ENCODE assay signal across 17 cellular contexts in genomic region chr16:30509081-30509480, GRCh38. TPM values are rescaled to one million over a fixed set of nuclear protein-coding genes. Genes with fewer than 3 reads are reported as not detected.
"Had no signal": no experiment of that assay in that cellular context is flagged by ENCODE, and none has a peak within 500 bp of the region (broad histone marks: within the 10 kb centered on the region; RNA-seq: fewer than 3 reads in every experiment).

No MANE protein-coding gene starts in this region.

- H3K9me3 ChIP-seq: ascending aorta, breast epithelium, gastrocnemius medialis, heart right ventricle, lower lobe of right lung, pancreas, sigmoid colon, tibial artery had no signal

- H3K9me3 Mint-ChIP-seq: activated T-helper 2 cell treated with anti-CD3 and anti-CD28 coated beads, Interferon-gamma antibody, Interleukin-2, Interleukin-4, amounts not matched to agents 10 μg/mL and 5 μg/mL and 100 μg/mL, durations not matched to agents 14 hours and 24 hours and 36 hours; endodermal cell; mesothelial cell of epicardium had no signal

- H3K36me3 Mint-ChIP-seq: mesothelial cell of epicardium had no signal

- ATAC-seq: gastrocnemius medialis, heart right ventricle, lower lobe of right lung, pancreas had no signal

- H3K27me3 ChIP-seq: ascending aorta, breast epithelium, dorsolateral prefrontal cortex, gastrocnemius medialis, heart right ventricle, pancreas, sigmoid colon, tibial artery had no signal

- H3K27ac Mint-ChIP-seq: activated T-helper 2 cell treated with anti-CD3 and anti-CD28 coated beads, Interferon-gamma antibody, Interleukin-2, Interleukin-4, amounts not matched to agents 10 μg/mL and 5 μg/mL and 100 μg/mL, durations not matched to agents 14 hours and 24 hours and 36 hours; endodermal cell; mesothelial cell of epicardium had no signal

- DNase-seq: activated CD8-positive, alpha-beta memory T cell treated with anti-CD3 and anti-CD28 coated beads, Interleukin-2, amount 50 U/mL, for 48 hours; dorsolateral prefrontal cortex; endodermal cell; erythroblast; gastrocnemius medialis; heart right ventricle; lower lobe of right lung; pancreas; SIG-M5; sigmoid colon; stimulated activated CD4-positive, alpha-beta T cell treated with anti-CD3 and anti-CD28 coated beads, Interleukin-1b, Interleukin-23, amount 100 ng/mL, for 48 hours; T-helper 9 cell; tibial artery had no signal

- H3K4me1 Mint-ChIP-seq: endodermal cell, mesothelial cell of epicardium had no signal

- H3K4me3 Mint-ChIP-seq: endodermal cell, mesothelial cell of epicardium had no signal

- H3K27ac ChIP-seq: ascending aorta, breast epithelium, dorsolateral prefrontal cortex, gastrocnemius medialis, heart right ventricle, lower lobe of right lung, pancreas, sigmoid colon, tibial artery had no signal

RNA-seq across cellular contexts. Expression of gene ITGAL, which starts 36.5 kb away (rescaled TPM):
- total RNA-seq: endodermal cell, mesothelial cell of epicardium had no signal
